14 cellular contexts compared by ENCODE assay signal in genomic region chr1:11837767-11838348, GRCh38. TPM values are rescaled to one million over a fixed set of nuclear protein-coding genes. Genes with fewer than 3 reads are reported as not detected.
DNase-seq lines count a peak whose midpoint lies in the region; ATAC-seq, FAIRE-seq and TF ChIP-seq lines count a peak whose summit lies in the region.
"Had no signal": no experiment of that assay in that cellular context is flagged by ENCODE, and none has a peak within 500 bp of the region (broad histone marks: within the 10 kb centered on the region; RNA-seq: fewer than 3 reads in every experiment).

No MANE protein-coding gene starts in this region.

- H3K4me2 ChIP-seq in A549 = no peak overlapping the region
- H3K4me2 ChIP-seq: BLaER1, PC-9 had no signal

- no peak for TF ChIP-seq EP300 in A549 (IDR thresholded peaks at IDR 0.05)

- peaks cover 62% of the 10 kb centered on the region for H3K36me3 Mint-ChIP-seq in Caco-2 (ENCODE audit: insufficient read depth, unreplicated experiment)

- no peak overlapping the region for H3K4me3 ChIP-seq in A549
- H3K4me3 ChIP-seq in Caco-2 (ENCODE audit: low read depth, low read length) = no peak overlapping the region
- no peak overlapping the region for H3K4me3 ChIP-seq in mucosa of descending colon
- H3K4me3 ChIP-seq: BLaER1, GM23248, PC-9, SJCRH30 had no signal

- H3K4me1 ChIP-seq in A549 (no peaks in the 10 kb centered on the region), Caco-2 (no peaks in the 10 kb centered on the region), mucosa of descending colon (ENCODE audit: low read depth) (no peaks in the 10 kb centered on the region)

- BruUV-seq in Caco-2 (replicated peaks; lab: Mats Ljungman, UMichigan) = no TSS peak

- CTCF ChIA-PET in A549 (lab: Yijun Ruan, JAX) (interaction anchor here (0.6 to 5.6 kb wide), 35 partner anchors 10 to 584 kb away, joined by 3 to 48 read pairs (median 5); partner anchors contain the start of genes CLCN6, MFN2, MTHFR and NPPA), Caco-2 (lab: Charles Lee) (interaction anchor here (0.5 to 1.6 kb wide), 9 partner anchors 13 to 174 kb away, joined by 3 to 11 read pairs (median 4); partner anchors contain the start of genes CLCN6, FBXO6 and MTHFR), RWPE1 (lab: Yijun Ruan, JAX) (interaction anchor here (0.6 to 3.0 kb wide), 8 partner anchors 10 to 130 kb away, joined by 3 to 16 read pairs (median 4); partner anchors contain the start of gene NPPA)

- WGBS in A549 (ENCODE audit: missing lambda C conversion rate) = 90% methylated on average over 9 of the region's 11 CpGs

- POLR2A ChIA-PET in A549 (lab: Yijun Ruan, JAX) = interaction anchor here (1.0 to 2.2 kb wide), 4 partner anchors 70 to 72 kb away, joined by 5 to 16 read pairs (median 8); no protein-coding TSS in a partner anchor
- POLR2A ChIA-PET in Caco-2 (lab: Charles Lee) = interaction anchor here (1.0 kb wide), 1 partner anchor 70 kb away, joined by 4 read pairs; no protein-coding TSS in a partner anchor
- POLR2A ChIA-PET in RWPE1 (lab: Yijun Ruan, JAX; ENCODE audit: low non-redundant PET) = interaction anchor here (0.5 kb wide), 1 partner anchor 70 kb away, joined by 3 read pairs; no protein-coding TSS in a partner anchor

- H3K27ac ChIP-seq in A549 (no peak overlapping the region), RWPE1 (peak overlapping the region; percentile 28)
- H3K27ac ChIP-seq: BLaER1, GM23248, PC-9, SJCRH30 had no signal

- no peaks in the 10 kb centered on the region for H3K27me3 ChIP-seq in Caco-2 (replicated peaks; ENCODE audit: control insufficient read depth, insufficient read depth, low read length)
- H3K27me3 ChIP-seq: BLaER1, SJCRH30 had no signal

- no peak for TF ChIP-seq RAD21 in A549 (conservative IDR thresholded peaks at IDR 0.05 in 1 of 2, IDR thresholded peaks at IDR 0.05 in 1 of 2)

- ATAC-seq in A549 (peak; percentile 42 to 51; a peak in 4 of 6 replicates), mucosa of descending colon (peak; percentile 7)

- no peaks in the 10 kb centered on the region for H3K4me1 Mint-ChIP-seq in Caco-2 (ENCODE audit: low read depth, unreplicated experiment)

- intact Hi-C loops in Caco-2 (cut with micrococcal nuclease; ENCODE audit: unreplicated experiment) = loop anchor here (1.0 to 5.0 kb wide), 2 partner anchors 56 to 69 kb away; no protein-coding TSS in a partner anchor
- intact Hi-C loops in mucosa of descending colon (cut with DNase I, micrococcal nuclease) = loop anchor here in 1 of 2 donors (10.0 kb wide), 1 partner anchor 57 kb away; no protein-coding TSS in a partner anchor

- H3K9me3 ChIP-seq in A549 = no peaks in the 10 kb centered on the region
- no peaks in the 10 kb centered on the region for H3K9me3 ChIP-seq in Caco-2
- H3K9me3 ChIP-seq in mucosa of descending colon = no peaks in the 10 kb centered on the region
- H3K9me3 ChIP-seq: BLaER1, SJCRH30 had no signal

- FAIRE-seq in A549 (lab: Jason Lieb, UNC) = no peak

- H3K27ac Mint-ChIP-seq in Caco-2 (ENCODE audit: unreplicated experiment) = peak overlapping the region; percentile 32

- DNase-seq in A549 (ENCODE audit: low read depth in 1 of 2, low spot score in 1 of 2) (no peak), Caco-2 (no peak), RWPE1 (ENCODE audit: low spot score) (no peak), mucosa of descending colon (no peak), mucosa of gallbladder (ENCODE audit: low spot score) (no peak), NCI-H128 (lab: John Stamatoyannopoulos, UW; ENCODE audit: unreplicated experiment) (no peak)
- DNase-seq in activated effector memory CD4-positive, alpha-beta T cell treated with Interleukin-2 at 50 U/mL for 16 hours = no peak

- no peak overlapping the region for H3K4me3 Mint-ChIP-seq in Caco-2 (ENCODE audit: unreplicated experiment)
- H3K4me3 Mint-ChIP-seq: CD4-positive, alpha-beta memory T cell had no signal

- TF ChIP-seq CTCF in A549 (IDR thresholded peaks at IDR 0.05) (no peak), Caco-2 (IDR thresholded peaks at IDR 0.05; ENCODE audit: insufficient read depth in 1 of 2, low read depth in 1 of 2, low read length in 1 of 2, severe bottlenecking in 1 of 2, unreplicated experiment in 1 of 2) (no peak), RWPE1 (conservative IDR thresholded peaks at IDR 0.05; ENCODE audit: low read depth) (no peak), mucosa of descending colon (IDR thresholded peaks at IDR 0.05) (no peak)

- H3K9me3 Mint-ChIP-seq in Caco-2 (ENCODE audit: unreplicated experiment) = no peaks in the 10 kb centered on the region
- H3K9me3 Mint-ChIP-seq: CD4-positive, alpha-beta memory T cell had no signal

- no peaks in the 10 kb centered on the region for H3K27me3 Mint-ChIP-seq in Caco-2 (ENCODE audit: insufficient read depth, unreplicated experiment)
- H3K27me3 Mint-ChIP-seq: CD4-positive, alpha-beta memory T cell had no signal

- peaks cover 16% of the 10 kb centered on the region for H3K36me3 ChIP-seq in Caco-2 (ENCODE audit: control insufficient read depth, insufficient read depth, low read length)
- peaks cover 11% of the 10 kb centered on the region for H3K36me3 ChIP-seq in mucosa of descending colon (ENCODE audit: low read depth)

- TF ChIP-seq POLR2A in A549 (IDR thresholded peaks at IDR 0.05; ENCODE audit: low read length) = no peak

TF ChIP-seq in A549, 52 proteins besides CTCF, POLR2A, EP300 and RAD21:
- TF ChIP-seq HOXB5 (CRISPR knock-in tag; IDR thresholded peaks at IDR 0.05) = no peak
- no peak for TF ChIP-seq TFCP2L1 (CRISPR knock-in tag; IDR thresholded peaks at IDR 0.05)
- TF ChIP-seq KDM1A (IDR thresholded peaks at IDR 0.05; ENCODE audit: low read depth) = no peak
- TF ChIP-seq, protein P1, sequence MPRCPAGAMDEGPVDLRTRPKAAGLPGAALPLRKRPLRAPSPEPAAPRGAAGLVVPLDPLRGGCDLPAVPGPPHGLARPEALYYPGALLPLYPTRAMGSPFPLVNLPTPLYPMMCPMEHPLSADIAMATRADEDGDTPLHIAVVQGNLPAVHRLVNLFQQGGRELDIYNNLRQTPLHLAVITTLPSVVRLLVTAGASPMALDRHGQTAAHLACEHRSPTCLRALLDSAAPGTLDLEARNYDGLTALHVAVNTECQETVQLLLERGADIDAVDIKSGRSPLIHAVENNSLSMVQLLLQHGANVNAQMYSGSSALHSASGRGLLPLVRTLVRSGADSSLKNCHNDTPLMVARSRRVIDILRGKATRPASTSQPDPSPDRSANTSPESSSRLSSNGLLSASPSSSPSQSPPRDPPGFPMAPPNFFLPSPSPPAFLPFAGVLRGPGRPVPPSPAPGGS (IDR thresholded peaks at IDR 0.05) = no peak
- no peak for TF ChIP-seq ZNF302 (CRISPR knock-in tag; IDR thresholded peaks at IDR 0.05)
- TF ChIP-seq RCOR1 (IDR thresholded peaks at IDR 0.05; ENCODE audit: low read depth, low read length) = no peak
- TF ChIP-seq EHF (CRISPR knock-in tag; IDR thresholded peaks at IDR 0.05) = no peak
- TF ChIP-seq HMGXB4 (CRISPR knock-in tag; IDR thresholded peaks at IDR 0.05; ENCODE audit: borderline replicate concordance) = no peak
- no peak for TF ChIP-seq FOXS1 (CRISPR knock-in tag; IDR thresholded peaks at IDR 0.05)
- no peak for TF ChIP-seq RNF2 (IDR thresholded peaks at IDR 0.05; ENCODE audit: borderline replicate concordance, low read depth)

RNA-seq across cellular contexts. Expression of gene NPPA, which starts 9.7 kb away (rescaled TPM):
- not detected in 2 replicates for polyA plus RNA-seq in A549 (2011; rRNA removed)
- not detected in 2 replicates for polyA plus RNA-seq in A549 (2012; cell fraction: cytosol; rRNA removed)
- polyA plus RNA-seq in A549 (2012; cell fraction: nucleus; rRNA removed) = not detected in 2 replicates
- polyA plus RNA-seq in A549 (2017; fragmentation: RNase III; extraction: RNeasy Plus Mini Kit Qiagen cat#74134 plus additional on column Dnase treatment) = not detected in 3 replicates
- not detected in 2 replicates for polyA minus RNA-seq in A549 (2011; rRNA and poly(A)+ RNA removed)
- total RNA-seq in Caco-2 (2022) = not detected in 2 replicates
- total RNA-seq in mucosa of descending colon = 1 to 10 TPM in 1 of 3 donors, under 1 TPM in 1, not detected in 1; 0.35 to 2.0 TPM
- not detected for total RNA-seq in mucosa of gallbladder
- total RNA-seq: CD4-positive, alpha-beta memory T cell; Daoy; GM23248; HT1080; PC-9 had no signal
- polyA plus RNA-seq: CD4-positive, alpha-beta memory T cell; GM23248 had no signal

RNA-seq across cellular contexts. Expression of gene NPPB, which starts 20.9 kb away (rescaled TPM):
- polyA plus RNA-seq in A549 (2011; rRNA removed) (not detected in 2 replicates), A549 (2017; fragmentation: RNase III; extraction: RNeasy Plus Mini Kit Qiagen cat#74134 plus additional on column Dnase treatment) (0.18 to 0.20 TPM in 2 of 3 replicates, not detected in the other)
- 0.11 and 0.35 TPM in 2 replicates for polyA plus RNA-seq in A549 (2012; cell fraction: cytosol; rRNA removed)
- 0.22 and 0.29 TPM in 2 replicates for polyA plus RNA-seq in A549 (2012; cell fraction: nucleus; rRNA removed)
- polyA minus RNA-seq in A549 (2011; rRNA and poly(A)+ RNA removed) = not detected in 2 replicates
- total RNA-seq in Caco-2 (2022) (43.4 and 69.9 TPM in 2 replicates), mucosa of descending colon (not detected), mucosa of gallbladder (not detected)
- total RNA-seq: CD4-positive, alpha-beta memory T cell; GM23248; HT1080; PC-9 had no signal
- polyA plus RNA-seq: CD4-positive, alpha-beta memory T cell; GM23248 had no signal

RNA-seq across cellular contexts. Expression of gene CLCN6, which starts 31.9 kb away (rescaled TPM):
- polyA plus RNA-seq in A549 (2011; rRNA removed) = 5.7 and 8.2 TPM in 2 replicates
- 3.3 and 4.1 TPM in 2 replicates for polyA plus RNA-seq in A549 (2012; cell fraction: cytosol; rRNA removed)
- polyA plus RNA-seq in A549 (2012; cell fraction: nucleus; rRNA removed) = 16.1 and 19.6 TPM in 2 replicates
- 6.1 to 9.0 TPM (median 8.9 TPM) in 3 replicates for polyA plus RNA-seq in A549 (2017; fragmentation: RNase III; extraction: RNeasy Plus Mini Kit Qiagen cat#74134 plus additional on column Dnase treatment)
- polyA minus RNA-seq in A549 (2011; rRNA and poly(A)+ RNA removed) = 6.0 and 7.6 TPM in 2 replicates
- 30.4 and 34.9 TPM in 2 replicates for total RNA-seq in Caco-2 (2022)
- total RNA-seq in mucosa of descending colon = 10 to 100 TPM; 20.8 to 29.7 (median 24.3) TPM
- total RNA-seq in mucosa of gallbladder = 27.1 TPM

RNA-seq across cellular contexts. Expression of gene MTHFR, which starts 32.1 kb away (rescaled TPM):
- polyA plus RNA-seq in A549 (2011; rRNA removed) = 4.5 and 5.0 TPM in 2 replicates
- 2.9 and 3.6 TPM in 2 replicates for polyA plus RNA-seq in A549 (2012; cell fraction: cytosol; rRNA removed)
- polyA plus RNA-seq in A549 (2012; cell fraction: nucleus; rRNA removed) = 7.7 and 8.1 TPM in 2 replicates
- polyA plus RNA-seq in A549 (2017; fragmentation: RNase III; extraction: RNeasy Plus Mini Kit Qiagen cat#74134 plus additional on column Dnase treatment) = 4.1 to 5.3 TPM (median 5.2 TPM) in 3 replicates
- 10.9 and 12.7 TPM in 2 replicates for polyA minus RNA-seq in A549 (2011; rRNA and poly(A)+ RNA removed)
- total RNA-seq in Caco-2 (2022) = 27.8 and 28.6 TPM in 2 replicates
- total RNA-seq in mucosa of descending colon = 10 to 100 TPM; 36.6 to 43.2 (median 42.5) TPM
- total RNA-seq in mucosa of gallbladder = 47.2 TPM

Comparison
In these comparisons a context has a peak if more than half of its experiments do, and no peak if none do; other contexts are left out.
1. RNA of gene NPPB, which starts 20.9 kb away (total RNA-seq): 43.4 to 69.9 TPM in Caco-2; not detected in mucosa of descending colon and not detected in mucosa of gallbladder (single experiment); every median in the first group is over 10 times any median in the second.